In the genomic region with DNA sequence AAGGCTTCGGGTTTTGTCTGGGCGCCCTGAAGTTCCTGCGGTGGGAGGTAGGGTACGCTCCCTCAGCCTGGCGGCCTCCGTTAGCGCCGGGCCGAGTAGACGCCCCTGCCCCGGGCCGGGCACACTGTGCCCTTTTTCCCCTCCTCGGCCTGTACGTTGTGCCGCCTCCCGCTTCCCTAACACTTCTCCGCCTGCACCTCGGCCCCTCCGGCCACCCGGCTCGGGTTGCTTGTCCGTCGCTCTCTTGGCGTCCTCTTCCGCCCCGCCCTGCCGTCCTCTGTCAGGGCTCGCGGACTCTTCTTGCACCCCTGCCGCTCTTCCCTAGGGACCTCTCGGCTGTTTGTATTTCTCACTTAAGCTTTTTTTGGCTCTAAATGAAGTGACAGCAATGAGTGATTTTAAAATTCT, we compare ENCODE assay signal across 8 cellular contexts. TPM values are rescaled to one million over a fixed set of nuclear protein-coding genes. Genes with fewer than 3 reads are reported as not detected.
DNase-seq lines count a peak whose midpoint lies in the region; ATAC-seq, FAIRE-seq and TF ChIP-seq lines count a peak whose summit lies in the region.

No MANE protein-coding gene starts in this region.

- peak overlapping the region; percentile 98 for H3K4me3 ChIP-seq in PC-3 (ENCODE audit: low read length)
- peak overlapping the region; percentile 74 to 83 (median 81) for H3K4me3 ChIP-seq in HepG2 (replicated peaks in 1 of 3; ENCODE audit: insufficient read depth in 1 of 3, low read depth in 2 of 3, low read length in 3 of 3)
- peak overlapping the region; percentile 56 to 64 for H3K4me3 ChIP-seq in tibial artery

- no TSS peak for BruUV-seq in PC-3 (replicated peaks; lab: Mats Ljungman, UMichigan)
- BruUV-seq in HepG2 (replicated peaks; lab: Mats Ljungman, UMichigan), result TSS peak; percentile 76

- TF ChIP-seq RAD21 in HepG2 (CRISPR knock-in tag; IDR thresholded peaks at IDR 0.05), result no peak

- H3K36me3 ChIP-seq in PC-3 (ENCODE audit: low read depth, low read length), result no peaks in the 10 kb centered on the region
- H3K36me3 ChIP-seq in HepG2 (replicated peaks in 1 of 2; ENCODE audit: control insufficient read depth in 1 of 2, insufficient read depth in 2 of 2, low read length in 2 of 2), result no peaks in the 10 kb centered on the region
- H3K36me3 ChIP-seq in tibial artery, result no peaks in the 10 kb centered on the region

- no peak for FAIRE-seq in HepG2 (lab: Jason Lieb, UNC)

- POLR2A ChIA-PET in PC-3 (lab: Charles Lee; ENCODE audit: unreplicated experiment) (no interaction called here), HepG2 (lab: Yijun Ruan, JAX) (interaction anchor here (0.8 to 1.3 kb wide), 3 partner anchors 29 to 100 kb away, joined by 3 read pairs; a partner anchor contains a TSS)

- WGBS in HepG2 (ENCODE audit: low lambda C conversion rate), result under 1% methylated on average over 24 of the region's 31 CpGs

- intact Hi-C loops in PC-3 (cut with micrococcal nuclease), result loop anchor here (2.0 to 10.0 kb wide), 4 partner anchors 84 to 300 kb away; a partner anchor contains a TSS
- intact Hi-C loops in HepG2 (cut with micrococcal nuclease; ENCODE audit: unreplicated experiment), result loop anchor here (1.0 to 10.0 kb wide), 3 partner anchors 12 to 160 kb away; a partner anchor contains a TSS
- intact Hi-C loops in tibial artery (cut with DNase I; ENCODE audit: low total_unique reads), result no loop called here

- ATAC-seq in GM19463 (IDR thresholded peaks at IDR 0.05; ENCODE audit: unreplicated experiment) (peak; percentile 43), HG03457 (IDR thresholded peaks at IDR 0.05; ENCODE audit: unreplicated experiment) (peak; percentile 32), PC-3 (peak; percentile 71), HepG2 (peak; percentile 75)
- ATAC-seq in central memory CD8-positive, alpha-beta T cell (replicated peaks; ENCODE audit: extremely low read depth, poor library complexity, severe bottlenecking), result peak; percentile 35

- H3K9me3 ChIP-seq in PC-3 (ENCODE audit: low read length) (no peaks in the 10 kb centered on the region), HepG2 (ENCODE audit: low read length) (no peaks in the 10 kb centered on the region), tibial artery (no peaks in the 10 kb centered on the region)

- in situ Hi-C loops in HepG2 (cut with HindIII; ENCODE audit: extremely low pct_ligation_motif_present, low pct_unique_long_range_greater_than_20kb), result no loop called here

- CTCF ChIA-PET in PC-3 (lab: Charles Lee) (no interaction called here), HepG2 (lab: Yijun Ruan, JAX; ENCODE audit: low intra/inter-chr PET ratio, low total read pairs) (no interaction called here)

- peak overlapping the region; percentile 87 for H3K4me2 ChIP-seq in PC-3 (ENCODE audit: low read length)
- peak overlapping the region; percentile 93 for H3K4me2 ChIP-seq in HepG2 (ENCODE audit: low read depth, low read length)

- no peaks in the 10 kb centered on the region for H3K27me3 Mint-ChIP-seq in central memory CD8-positive, alpha-beta T cell

- H3K79me2 ChIP-seq in PC-3 (ENCODE audit: low read length) (peaks cover 53% of the 10 kb centered on the region), HepG2 (ENCODE audit: insufficient read depth, low read length) (peaks cover 47% of the 10 kb centered on the region)

- 0 out of 4 replicates have a peak, but pooled peaks of 1 of the 2 experiments have one; percentile 12 for TF ChIP-seq POLR2A in HepG2 (IDR thresholded peaks at IDR 0.05; ENCODE audit: insufficient read depth in 1 of 2, low read depth in 2 of 2, low read length in 2 of 2)

- H3K4me3 Mint-ChIP-seq in central memory CD8-positive, alpha-beta T cell, result peak overlapping the region; percentile 95

- H3K27ac ChIP-seq in PC-3 (ENCODE audit: low read length) (peak overlapping the region; percentile 85), HepG2 (ENCODE audit: extremely low read length, insufficient read depth, low read length) (peak overlapping the region; percentile 94), tibial artery (peak overlapping the region; percentile 81 to 90)

- H3K9me2 ChIP-seq in PC-3 (replicated peaks; ENCODE audit: low read length), result no peaks in the 10 kb centered on the region

- peaks cover 16% of the 10 kb centered on the region; the same call in 1 of the 2 replicates for H3K4me1 ChIP-seq in PC-3 (ENCODE audit: insufficient read depth, low read length)
- H3K4me1 ChIP-seq in HepG2 (ENCODE audit: insufficient read depth, low read length), result peaks cover 39% of the 10 kb centered on the region
- peaks cover 0 to 13% (median 9%) of the 10 kb centered on the region in 4 donors for H3K4me1 ChIP-seq in tibial artery

- peaks cover 34% of the 10 kb centered on the region for H3K4me1 Mint-ChIP-seq in central memory CD8-positive, alpha-beta T cell

- H3K27ac Mint-ChIP-seq in central memory CD8-positive, alpha-beta T cell (ENCODE audit: low read depth), result peak overlapping the region; percentile 99

- H4K20me1 ChIP-seq in PC-3 (ENCODE audit: low read length) (no peaks in the 10 kb centered on the region), HepG2 (ENCODE audit: insufficient read depth, low read length) (no peaks in the 10 kb centered on the region)

- peak; percentile 38 for DNase-seq in NCI-H1694 treated with DMSO at 0.1 percent for 48 hours (lab: John Stamatoyannopoulos, UW)
- DNase-seq in NCI-H1694 (lab: John Stamatoyannopoulos, UW), result no peak
- peak; percentile 54 for DNase-seq in PC-3
- DNase-seq in central memory CD8-positive, alpha-beta T cell (ENCODE audit: low spot score in 2 of 2), result no peak
- DNase-seq in HepG2 (ENCODE audit: low spot score), result peak; percentile 38
- peak; percentile 37 to 70 for DNase-seq in tibial artery

- peak overlapping the region; percentile 95 for H2AFZ ChIP-seq in PC-3 (ENCODE audit: low read length)
- no peak overlapping the region for H2AFZ ChIP-seq in HepG2 (ENCODE audit: low read length)

- peak overlapping the region; percentile 84 for H3K9ac ChIP-seq in PC-3 (ENCODE audit: low read length)
- peak overlapping the region; percentile 93 for H3K9ac ChIP-seq in HepG2 (ENCODE audit: insufficient read depth, low read depth, low read length)

- no peaks in the 10 kb centered on the region for H3K9me3 Mint-ChIP-seq in central memory CD8-positive, alpha-beta T cell

- TF ChIP-seq CTCF in PC-3 (conservative IDR thresholded peaks at IDR 0.05; ENCODE audit: low read depth, low read length) (no peak), HepG2 (CRISPR knock-in tag; IDR thresholded peaks at IDR 0.05) (no peak; the same call in 1 of the 2 replicates), tibial artery (IDR thresholded peaks at IDR 0.05) (no peak)

- H3K27me3 ChIP-seq in PC-3 (ENCODE audit: low read length) (no peaks in the 10 kb centered on the region), HepG2 (ENCODE audit: control insufficient read depth in 1 of 2, insufficient read depth in 2 of 2, low read length in 2 of 2) (no peaks in the 10 kb centered on the region; a peak in 1 of 5 replicates), tibial artery (no peaks in the 10 kb centered on the region)

- no peak for TF ChIP-seq EP300 in HepG2 (IDR thresholded peaks at IDR 0.05; ENCODE audit: low read depth in 2 of 2, low read length in 2 of 2)
- TF ChIP-seq EP300 in HepG2 (CRISPR knock-in tag; IDR thresholded peaks at IDR 0.05; ENCODE audit: borderline replicate concordance), result no peak

- peaks cover 21% of the 10 kb centered on the region for H3K36me3 Mint-ChIP-seq in central memory CD8-positive, alpha-beta T cell (ENCODE audit: insufficient read depth)

- no peaks in the 10 kb centered on the region for H3F3A ChIP-seq in PC-3 (ENCODE audit: low read length, unreplicated experiment)

RNA-seq across cellular contexts. Expression of a gene that starts 0.4 kb away (rescaled TPM):
- total RNA-seq in PC-3 (2014; rRNA removed) (33.5 and 33.8 TPM in 2 replicates), HepG2 (2016; rRNA removed; fragmentation: Illumina TruSeq; extraction: Trizol) (21.4 and 34.5 TPM in 2 replicates)
- total RNA-seq in HepG2 (2016; cell fraction: cytosol; rRNA removed; fragmentation: Illumina TruSeq; extraction: Trizol; ENCODE audit: low read depth), result 3.5 and 3.7 TPM in 2 replicates
- total RNA-seq in HepG2 (2016; cell fraction: insoluble cytoplasmic fraction; rRNA removed; fragmentation: Illumina TruSeq; extraction: Trizol), result 20.6 and 35.0 TPM in 2 replicates
- total RNA-seq in HepG2 (2016; cell fraction: membrane; rRNA removed; fragmentation: Illumina TruSeq; extraction: Trizol), result 4.5 and 7.0 TPM in 2 replicates
- total RNA-seq in HepG2 (2016; cell fraction: nucleus; rRNA removed; fragmentation: Illumina TruSeq; extraction: Trizol), result 32.4 and 33.6 TPM in 2 replicates
- 6.1 and 8.0 TPM in 2 replicates for polyA plus RNA-seq in HepG2 (2011; rRNA removed)
- 2.0 and 3.8 TPM in 2 replicates for polyA plus RNA-seq in HepG2 (2011; cell fraction: cytosol; rRNA removed)
- 3.9 and 5.0 TPM in 2 replicates for polyA plus RNA-seq in HepG2 (2011; cell fraction: nucleus; rRNA removed)
- polyA plus RNA-seq in HepG2 (2012), result 9.1 and 16.9 TPM in 2 replicates
- polyA plus RNA-seq in HepG2 (2016; cell fraction: cytosol; fragmentation: Illumina TruSeq; extraction: Trizol; ENCODE audit: low read depth), result 1.1 and 1.3 TPM in 2 replicates
- polyA plus RNA-seq in HepG2 (2016; cell fraction: insoluble cytoplasmic fraction; fragmentation: Illumina TruSeq; extraction: Trizol; ENCODE audit: low read depth), result 17.5 and 17.9 TPM in 2 replicates
- 2.7 and 3.5 TPM in 2 replicates for polyA plus RNA-seq in HepG2 (2016; cell fraction: membrane; fragmentation: Illumina TruSeq; extraction: Trizol; ENCODE audit: low read depth)
- polyA plus RNA-seq in HepG2 (2016; cell fraction: nucleus; fragmentation: Illumina TruSeq; extraction: Trizol; ENCODE audit: insufficient read depth, low read depth), result 28.1 and 29.9 TPM in 2 replicates
- polyA minus RNA-seq in HepG2 (2011; rRNA and poly(A)+ RNA removed; ENCODE audit: low replicate concordance), result 3.9 and 18.6 TPM in 2 replicates
- polyA minus RNA-seq in HepG2 (2011; cell fraction: cytosol; rRNA and poly(A)+ RNA removed), result 9.1 and 12.3 TPM in 2 replicates
- 28.5 and 29.7 TPM in 2 replicates for polyA minus RNA-seq in HepG2 (2011; cell fraction: nucleus; rRNA and poly(A)+ RNA removed)

RNA-seq across cellular contexts. Expression of a gene that starts 25.3 kb away (rescaled TPM):
- total RNA-seq in PC-3 (2014; rRNA removed), result 22.2 and 24.4 TPM in 2 replicates
- total RNA-seq in HepG2 (2016; rRNA removed; fragmentation: Illumina TruSeq; extraction: Trizol), result 14.5 and 18.8 TPM in 2 replicates
- total RNA-seq in HepG2 (2016; cell fraction: cytosol; rRNA removed; fragmentation: Illumina TruSeq; extraction: Trizol; ENCODE audit: low read depth), result 2.9 and 3.0 TPM in 2 replicates
- total RNA-seq in HepG2 (2016; cell fraction: insoluble cytoplasmic fraction; rRNA removed; fragmentation: Illumina TruSeq; extraction: Trizol), result 15.5 and 15.8 TPM in 2 replicates
- 4.9 and 5.5 TPM in 2 replicates for total RNA-seq in HepG2 (2016; cell fraction: membrane; rRNA removed; fragmentation: Illumina TruSeq; extraction: Trizol)
- 7.0 and 7.2 TPM in 2 replicates for total RNA-seq in HepG2 (2016; cell fraction: nucleus; rRNA removed; fragmentation: Illumina TruSeq; extraction: Trizol)
- polyA plus RNA-seq in HepG2 (2011; rRNA removed), result 8.6 and 9.8 TPM in 2 replicates
- polyA plus RNA-seq in HepG2 (2011; cell fraction: cytosol; rRNA removed), result 8.2 and 9.4 TPM in 2 replicates
- polyA plus RNA-seq in HepG2 (2011; cell fraction: nucleus; rRNA removed), result 3.9 and 4.4 TPM in 2 replicates
- polyA plus RNA-seq in HepG2 (2012), result 5.9 and 6.6 TPM in 2 replicates
- 2.0 and 2.8 TPM in 2 replicates for polyA plus RNA-seq in HepG2 (2016; cell fraction: cytosol; fragmentation: Illumina TruSeq; extraction: Trizol; ENCODE audit: low read depth)
- 16.4 and 19.6 TPM in 2 replicates for polyA plus RNA-seq in HepG2 (2016; cell fraction: insoluble cytoplasmic fraction; fragmentation: Illumina TruSeq; extraction: Trizol; ENCODE audit: low read depth)
- polyA plus RNA-seq in HepG2 (2016; cell fraction: membrane; fragmentation: Illumina TruSeq; extraction: Trizol; ENCODE audit: low read depth), result 2.8 TPM in 2 replicates
- polyA plus RNA-seq in HepG2 (2016; cell fraction: nucleus; fragmentation: Illumina TruSeq; extraction: Trizol; ENCODE audit: insufficient read depth, low read depth), result 10.3 and 12.6 TPM in 2 replicates
- 17.0 and 44.9 TPM in 2 replicates for polyA minus RNA-seq in HepG2 (2011; rRNA and poly(A)+ RNA removed; ENCODE audit: low replicate concordance)
- polyA minus RNA-seq in HepG2 (2011; cell fraction: cytosol; rRNA and poly(A)+ RNA removed), result 4.4 and 6.0 TPM in 2 replicates
- polyA minus RNA-seq in HepG2 (2011; cell fraction: nucleus; rRNA and poly(A)+ RNA removed), result 5.8 and 6.1 TPM in 2 replicates

RNA-seq across cellular contexts. Expression of a gene that starts 29.6 kb away (rescaled TPM):
- total RNA-seq in PC-3 (2014; rRNA removed), result 16.1 and 19.9 TPM in 2 replicates
- 23.2 and 26.3 TPM in 2 replicates for total RNA-seq in HepG2 (2016; rRNA removed; fragmentation: Illumina TruSeq; extraction: Trizol)
- 3.1 and 3.3 TPM in 2 replicates for total RNA-seq in HepG2 (2016; cell fraction: cytosol; rRNA removed; fragmentation: Illumina TruSeq; extraction: Trizol; ENCODE audit: low read depth)
- total RNA-seq in HepG2 (2016; cell fraction: insoluble cytoplasmic fraction; rRNA removed; fragmentation: Illumina TruSeq; extraction: Trizol), result 20.5 and 28.7 TPM in 2 replicates
- total RNA-seq in HepG2 (2016; cell fraction: membrane; rRNA removed; fragmentation: Illumina TruSeq; extraction: Trizol), result 5.6 and 8.7 TPM in 2 replicates
- total RNA-seq in HepG2 (2016; cell fraction: nucleus; rRNA removed; fragmentation: Illumina TruSeq; extraction: Trizol), result 13.2 and 14.8 TPM in 2 replicates
- polyA plus RNA-seq in HepG2 (2011; rRNA removed), result 6.6 and 10.8 TPM in 2 replicates
- polyA plus RNA-seq in HepG2 (2011; cell fraction: cytosol; rRNA removed), result 14.2 and 21.1 TPM in 2 replicates
- polyA plus RNA-seq in HepG2 (2011; cell fraction: nucleus; rRNA removed), result 2.8 and 8.6 TPM in 2 replicates
- 11.8 and 14.4 TPM in 2 replicates for polyA plus RNA-seq in HepG2 (2012)
- 1.9 and 2.4 TPM in 2 replicates for polyA plus RNA-seq in HepG2 (2016; cell fraction: cytosol; fragmentation: Illumina TruSeq; extraction: Trizol; ENCODE audit: low read depth)
- polyA plus RNA-seq in HepG2 (2016; cell fraction: insoluble cytoplasmic fraction; fragmentation: Illumina TruSeq; extraction: Trizol; ENCODE audit: low read depth), result 24.5 and 29.8 TPM in 2 replicates
- 3.8 and 4.4 TPM in 2 replicates for polyA plus RNA-seq in HepG2 (2016; cell fraction: membrane; fragmentation: Illumina TruSeq; extraction: Trizol; ENCODE audit: low read depth)
- polyA plus RNA-seq in HepG2 (2016; cell fraction: nucleus; fragmentation: Illumina TruSeq; extraction: Trizol; ENCODE audit: insufficient read depth, low read depth), result 13.5 and 15.0 TPM in 2 replicates
- 6.2 and 20.2 TPM in 2 replicates for polyA minus RNA-seq in HepG2 (2011; rRNA and poly(A)+ RNA removed; ENCODE audit: low replicate concordance)
- polyA minus RNA-seq in HepG2 (2011; cell fraction: cytosol; rRNA and poly(A)+ RNA removed), result 2.2 and 3.0 TPM in 2 replicates
- polyA minus RNA-seq in HepG2 (2011; cell fraction: nucleus; rRNA and poly(A)+ RNA removed), result 11.7 and 16.2 TPM in 2 replicates

Comparison
In these comparisons a context has a peak if more than half of its experiments do, and no peak if none do; other contexts are left out.
1. DNase-seq: peak in NCI-H1694 treated with DMSO at 0.1 percent for 48 hours (single experiment), PC-3 (single experiment), HepG2 (single experiment) and tibial artery (2 of 2); none in NCI-H1694 (single experiment) and central memory CD8-positive, alpha-beta T cell (0 of 2).
2. Peak in every context shown above with its lines, with median percentiles within 50 percentile points of each other: ATAC-seq, H3K27ac ChIP-seq and H3K4me3 ChIP-seq.